In the genomic region with DNA sequence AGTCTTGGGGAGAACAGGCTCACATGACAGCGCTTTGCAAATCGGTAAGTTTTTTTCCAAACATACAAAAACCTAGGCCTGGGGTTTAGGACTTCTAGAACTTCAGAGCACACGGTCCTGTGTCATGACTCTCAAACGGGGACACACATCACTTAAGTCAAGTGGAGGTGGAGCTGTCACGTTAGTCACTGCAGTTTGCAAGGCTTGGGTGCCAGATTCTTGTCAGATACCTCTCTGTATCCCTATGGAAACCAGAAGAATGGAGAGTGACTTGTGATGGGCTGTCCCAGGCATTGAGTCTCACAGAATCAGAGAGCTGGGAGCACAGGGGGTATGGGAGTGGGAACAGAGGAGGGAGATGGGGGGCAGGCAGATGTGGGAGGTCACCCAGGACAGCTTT, we compare ENCODE assay signal across 1 cellular context.
TF ChIP-seq lines count a peak whose summit lies in the region.

No MANE protein-coding gene starts in this region.

TF ChIP-seq in SK-N-SH treated with all-trans-retinoic acid at 6 μM for 48 hours, 23 proteins besides CTCF, POLR2A, EP300 and RAD21 (continued from another document):
- TF ChIP-seq, protein P1, sequence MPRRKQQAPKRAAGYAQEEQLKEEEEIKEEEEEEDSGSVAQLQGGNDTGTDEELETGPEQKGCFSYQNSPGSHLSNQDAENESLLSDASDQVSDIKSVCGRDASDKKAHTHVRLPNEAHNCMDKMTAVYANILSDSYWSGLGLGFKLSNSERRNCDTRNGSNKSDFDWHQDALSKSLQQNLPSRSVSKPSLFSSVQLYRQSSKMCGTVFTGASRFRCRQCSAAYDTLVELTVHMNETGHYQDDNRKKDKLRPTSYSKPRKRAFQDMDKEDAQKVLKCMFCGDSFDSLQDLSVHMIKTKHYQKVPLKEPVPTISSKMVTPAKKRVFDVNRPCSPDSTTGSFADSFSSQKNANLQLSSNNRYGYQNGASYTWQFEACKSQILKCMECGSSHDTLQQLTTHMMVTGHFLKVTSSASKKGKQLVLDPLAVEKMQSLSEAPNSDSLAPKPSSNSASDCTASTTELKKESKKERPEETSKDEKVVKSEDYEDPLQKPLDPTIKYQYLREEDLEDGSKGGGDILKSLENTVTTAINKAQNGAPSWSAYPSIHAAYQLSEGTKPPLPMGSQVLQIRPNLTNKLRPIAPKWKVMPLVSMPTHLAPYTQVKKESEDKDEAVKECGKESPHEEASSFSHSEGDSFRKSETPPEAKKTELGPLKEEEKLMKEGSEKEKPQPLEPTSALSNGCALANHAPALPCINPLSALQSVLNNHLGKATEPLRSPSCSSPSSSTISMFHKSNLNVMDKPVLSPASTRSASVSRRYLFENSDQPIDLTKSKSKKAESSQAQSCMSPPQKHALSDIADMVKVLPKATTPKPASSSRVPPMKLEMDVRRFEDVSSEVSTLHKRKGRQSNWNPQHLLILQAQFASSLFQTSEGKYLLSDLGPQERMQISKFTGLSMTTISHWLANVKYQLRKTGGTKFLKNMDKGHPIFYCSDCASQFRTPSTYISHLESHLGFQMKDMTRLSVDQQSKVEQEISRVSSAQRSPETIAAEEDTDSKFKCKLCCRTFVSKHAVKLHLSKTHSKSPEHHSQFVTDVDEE (CRISPR knock-in tag; IDR thresholded peaks at IDR 0.05) = no peak
- TF ChIP-seq ZFP30 (CRISPR knock-in tag; IDR thresholded peaks at IDR 0.05) (no peak), ISL1 (CRISPR knock-in tag; IDR thresholded peaks at IDR 0.05) (no peak), RARB (CRISPR knock-in tag; IDR thresholded peaks at IDR 0.05) (no peak), TCF4 (CRISPR knock-in tag; IDR thresholded peaks at IDR 0.05; ENCODE audit: borderline replicate concordance) (no peak), ZNF8 (CRISPR knock-in tag; IDR thresholded peaks at IDR 0.05) (no peak), ZC3H10 (CRISPR knock-in tag; IDR thresholded peaks at IDR 0.05) (no peak), ZNF70 (CRISPR knock-in tag; IDR thresholded peaks at IDR 0.05) (no peak), ARNTL (CRISPR knock-in tag; IDR thresholded peaks at IDR 0.05; ENCODE audit: borderline replicate concordance, low read depth) (no peak)
